In the genomic region with DNA sequence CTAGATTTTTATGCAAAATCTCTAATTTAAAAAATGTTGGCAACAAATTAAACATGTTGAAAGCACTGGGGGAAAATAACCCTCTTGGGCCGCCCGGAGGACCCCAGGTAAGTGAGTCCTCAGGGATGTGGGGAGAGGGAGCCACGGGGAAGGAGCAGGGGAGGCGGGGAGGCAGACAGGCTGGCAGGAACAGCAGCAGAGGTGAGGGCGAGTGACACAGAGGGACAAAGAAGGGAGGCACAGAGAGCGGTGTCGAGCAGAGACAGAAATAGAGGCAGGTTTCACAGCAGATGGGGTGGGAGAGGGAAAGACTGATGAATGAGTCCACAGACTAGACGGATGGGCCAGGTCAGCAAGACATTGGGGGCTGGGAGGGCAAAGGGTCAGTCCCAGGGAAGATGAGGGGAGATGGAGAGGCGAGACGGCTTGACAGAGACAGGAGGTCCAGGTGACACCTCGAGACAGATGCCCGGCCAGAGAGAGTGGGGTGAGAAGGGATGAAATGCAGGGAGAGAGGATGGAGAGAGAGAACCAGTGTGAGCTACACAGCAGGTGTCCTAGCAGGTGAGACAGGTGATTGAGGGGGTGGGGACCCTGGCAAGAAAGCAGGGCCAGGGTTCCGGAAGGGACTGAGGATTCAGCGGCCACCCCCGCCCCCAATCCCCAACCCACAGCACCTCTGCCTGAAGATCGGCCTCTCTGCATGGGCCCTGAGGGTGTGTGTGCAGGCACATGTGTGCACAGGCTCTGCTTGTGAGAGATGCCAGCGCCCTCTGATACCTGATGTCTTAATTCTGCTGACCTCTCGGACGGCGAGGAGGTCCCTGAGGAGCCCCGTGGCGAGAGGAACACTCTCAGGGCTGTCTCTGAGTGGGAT, we compare ENCODE assay signal across 2 cellular contexts.
TF ChIP-seq lines count a peak whose summit lies in the region.

No MANE protein-coding gene starts in this region.

TF ChIP-seq in A549, 52 proteins besides CTCF, POLR2A, EP300 and RAD21:
- TF ChIP-seq NPAS2 (CRISPR knock-in tag; IDR thresholded peaks at IDR 0.05; ENCODE audit: borderline replicate concordance) (no peak), NR3C1 (IDR thresholded peaks at IDR 0.05) (no peak), ELK1 (IDR thresholded peaks at IDR 0.05; ENCODE audit: low read depth, low read length) (no peak), POLR2AphosphoS2 (conservative IDR thresholded peaks at IDR 0.05; ENCODE audit: low read length) (no peak), NFE2L2 (conservative IDR thresholded peaks at IDR 0.05; ENCODE audit: low read length) (no peak), CBX2 (IDR thresholded peaks at IDR 0.05; ENCODE audit: borderline replicate concordance, low read depth) (no peak)

TF ChIP-seq in H1, 55 proteins besides CTCF, POLR2A, EP300 and RAD21:
- TF ChIP-seq SP1 (IDR thresholded peaks at IDR 0.05; ENCODE audit: low read depth, low read length) (no peak), KDM1A (IDR thresholded peaks at IDR 0.05; ENCODE audit: borderline replicate concordance, low read length) (no peak), SUZ12 (IDR thresholded peaks at IDR 0.05; ENCODE audit: low read length) (no peak), EGR1 (IDR thresholded peaks at IDR 0.05; ENCODE audit: borderline replicate concordance, low read depth, low read length) (no peak), TBP (IDR thresholded peaks at IDR 0.05; ENCODE audit: low read depth, low read length) (no peak), RBBP5 (IDR thresholded peaks at IDR 0.05; ENCODE audit: borderline replicate concordance, low read depth, low read length) (no peak), CEBPB (IDR thresholded peaks at IDR 0.05; ENCODE audit: low read depth, low read length) (no peak), POLR2AphosphoS5 (IDR thresholded peaks at IDR 0.05; ENCODE audit: low read depth, low read length) (no peak)
- TF ChIP-seq, protein P1, sequence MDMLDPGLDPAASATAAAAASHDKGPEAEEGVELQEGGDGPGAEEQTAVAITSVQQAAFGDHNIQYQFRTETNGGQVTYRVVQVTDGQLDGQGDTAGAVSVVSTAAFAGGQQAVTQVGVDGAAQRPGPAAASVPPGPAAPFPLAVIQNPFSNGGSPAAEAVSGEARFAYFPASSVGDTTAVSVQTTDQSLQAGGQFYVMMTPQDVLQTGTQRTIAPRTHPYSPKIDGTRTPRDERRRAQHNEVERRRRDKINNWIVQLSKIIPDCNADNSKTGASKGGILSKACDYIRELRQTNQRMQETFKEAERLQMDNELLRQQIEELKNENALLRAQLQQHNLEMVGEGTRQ (IDR thresholded peaks at IDR 0.05; ENCODE audit: low read length): no peak
